Comparison of ENCODE assay signal across 16 cellular contexts in genomic region chr2:105405291-105405690, GRCh38. TPM values are rescaled to one million over a fixed set of nuclear protein-coding genes. Genes with fewer than 3 reads are reported as not detected.
DNase-seq lines count a peak whose midpoint lies in the region; ATAC-seq and TF ChIP-seq lines count a peak whose summit lies in the region.
"Had no signal": no experiment of that assay in that cellular context is flagged by ENCODE, and none has a peak within 500 bp of the region (broad histone marks: within the 10 kb centered on the region; RNA-seq: fewer than 3 reads in every experiment).

No MANE protein-coding gene starts in this region.

- DNase-seq in A172 (ENCODE audit: low spot score) = peak; percentile 31
- peak; percentile 52 for DNase-seq in MCF 10A (ENCODE audit: unreplicated experiment)
- DNase-seq in kidney glomerular epithelial cell (lab: John Stamatoyannopoulos, UW) = peak; percentile 90
- no peak for DNase-seq in NCI-H2227 (lab: John Stamatoyannopoulos, UW; ENCODE audit: unreplicated experiment)
- DNase-seq in effector CD8-positive, alpha-beta T cell (lab: John Stamatoyannopoulos, UW) = no peak
- no peak for DNase-seq in NCI-H2171 treated with DMSO at 0.1 percent for 48 hours (lab: John Stamatoyannopoulos, UW)
- DNase-seq: activated CD4-positive, alpha-beta T cell treated with anti-CD3 and anti-CD28 coated beads, Interleukin-2, amount 10 ng/mL, durations not matched to agents 7 days and 5 days; mucosa of descending colon; NCI-H1694; NCI-H524; RPMI8226; stimulated activated CD8-positive, alpha-beta memory T cell treated with anti-CD3 and anti-CD28 coated beads, Interleukin-4, amount 100 ng/mL, for 48 hours; T-helper 9 cell had no signal

- no peak overlapping the region for H3K4me3 ChIP-seq in HEK293 (ENCODE audit: low read depth, low read length)
- H3K4me3 ChIP-seq: mucosa of descending colon, tibial nerve had no signal

- no TSS peak for BruUV-seq in MCF 10A (replicated peaks; lab: Mats Ljungman, UMichigan)

- no peak overlapping the region for H3K4me3 Mint-ChIP-seq in MCF 10A (ENCODE audit: unreplicated experiment)
- H3K4me3 Mint-ChIP-seq: activated CD4-positive, alpha-beta T cell treated with anti-CD3 and anti-CD28 coated beads, Interleukin-2, amount 10 ng/mL, durations not matched to agents 7 days and 5 days had no signal

- H3K36me3 ChIP-seq in HEK293 (ENCODE audit: control insufficient read depth in 2 of 2, insufficient read depth in 1 of 2, low read length in 2 of 2) = no peaks in the 10 kb centered on the region
- H3K36me3 ChIP-seq: tibial nerve had no signal

- no peaks in the 10 kb centered on the region for H3K36me3 Mint-ChIP-seq in MCF 10A (ENCODE audit: insufficient read depth, unreplicated experiment)

- no peaks in the 10 kb centered on the region for H3K4me1 ChIP-seq in HEK293 (ENCODE audit: control insufficient read depth, insufficient read depth, low read length)

- intact Hi-C loops in MCF 10A (cut with micrococcal nuclease) = no loop called here

- H3K9me3 ChIP-seq in HEK293 (ENCODE audit: control insufficient read depth, insufficient read depth, low read depth, low read length) = no peaks in the 10 kb centered on the region
- H3K9me3 ChIP-seq: mucosa of descending colon, tibial nerve had no signal

- CTCF ChIA-PET in HEK293 (lab: Yijun Ruan, JAX) (no interaction called here), MCF 10A (lab: Yijun Ruan, JAX) (interaction anchor here (1.3 kb wide), 1 partner anchor 115 kb away, joined by 3 read pairs; no protein-coding TSS in a partner anchor)

- H3K27ac ChIP-seq in HEK293 (ENCODE audit: extremely low read depth, low read depth, low read length) = no peak overlapping the region

- peaks cover 54% of the 10 kb centered on the region for H3K4me1 Mint-ChIP-seq in MCF 10A (ENCODE audit: insufficient read depth, unreplicated experiment)
- H3K4me1 Mint-ChIP-seq: activated CD4-positive, alpha-beta T cell treated with anti-CD3 and anti-CD28 coated beads, Interleukin-2, amount 10 ng/mL, durations not matched to agents 7 days and 5 days had no signal

- H3K27ac Mint-ChIP-seq in MCF 10A (ENCODE audit: low read depth, unreplicated experiment) = peak overlapping the region; percentile 94
- H3K27ac Mint-ChIP-seq: activated CD4-positive, alpha-beta T cell treated with anti-CD3 and anti-CD28 coated beads, Interleukin-2, amount 10 ng/mL, durations not matched to agents 7 days and 5 days had no signal

- H3K27me3 Mint-ChIP-seq in MCF 10A (ENCODE audit: insufficient read depth, unreplicated experiment) = no peaks in the 10 kb centered on the region

- POLR2A ChIA-PET in HEK293 (lab: Yijun Ruan, JAX) (no interaction called here), MCF 10A (lab: Yijun Ruan, JAX) (interaction anchor here (1.3 kb wide), 1 partner anchor 50 kb away, joined by 5 read pairs; no protein-coding TSS in a partner anchor)

- no peak for TF ChIP-seq CTCF in HEK293 (tag by site-specific recombination; IDR thresholded peaks at IDR 0.05)
- TF ChIP-seq CTCF in MCF 10A (IDR thresholded peaks at IDR 0.05; ENCODE audit: unreplicated experiment) = no peak

- no peaks in the 10 kb centered on the region for H3K9me3 Mint-ChIP-seq in MCF 10A (ENCODE audit: unreplicated experiment)
- H3K9me3 Mint-ChIP-seq: activated CD4-positive, alpha-beta T cell treated with anti-CD3 and anti-CD28 coated beads, Interleukin-2, amount 10 ng/mL, durations not matched to agents 7 days and 5 days had no signal

- no peak for ATAC-seq in HG02610 (IDR thresholded peaks at IDR 0.05; ENCODE audit: unreplicated experiment)
- ATAC-seq: mucosa of descending colon had no signal

TF ChIP-seq in HEK293, 187 proteins besides CTCF, POLR2A, EP300 and RAD21 (continues in another document):
- TF ChIP-seq ZNF785 (tag by site-specific recombination; IDR thresholded peaks at IDR 0.05) (no peak), ZNF639 (tag by site-specific recombination; IDR thresholded peaks at IDR 0.05) (no peak), ZNF664 (tag by site-specific recombination; IDR thresholded peaks at IDR 0.05) (no peak), ZNF701 (tag by site-specific recombination; IDR thresholded peaks at IDR 0.05) (no peak), PRDM10 (tag by site-specific recombination; IDR thresholded peaks at IDR 0.05) (peak; percentile 50; the same call in 1 of the 2 replicates), SETDB1 (IDR thresholded peaks at IDR 0.05; ENCODE audit: insufficient read length, low read length) (peak; percentile 12), ZFP69B (tag by site-specific recombination; IDR thresholded peaks at IDR 0.05) (no peak), ZNF341 (tag by site-specific recombination; IDR thresholded peaks at IDR 0.05; ENCODE audit: low read depth) (no peak), ZBTB48 (tag by site-specific recombination; IDR thresholded peaks at IDR 0.05) (no peak), ZNF747 (tag by site-specific recombination; IDR thresholded peaks at IDR 0.05) (no peak), ZSCAN5A (tag by site-specific recombination; IDR thresholded peaks at IDR 0.05) (no peak), GLI2 (tag by site-specific recombination; IDR thresholded peaks at IDR 0.05; ENCODE audit: borderline replicate concordance, low read depth) (no peak), PRDM4 (tag by site-specific recombination; IDR thresholded peaks at IDR 0.05) (no peak)

RNA-seq across cellular contexts. Expression of gene FHL2, which starts 6.4 kb away (rescaled TPM):
- total RNA-seq in A172 (2014; rRNA removed; shearing (Covaris generic)) = 45.7 and 67.9 TPM in 2 replicates
- 77.3 and 93.2 TPM in 2 replicates for total RNA-seq in MCF 10A (2022)

Comparison
In these comparisons a context has a peak if more than half of its experiments do, and no peak if none do; other contexts are left out.
1. DNase-seq: peak in A172 (single experiment), MCF 10A (single experiment) and kidney glomerular epithelial cell (single experiment); none in NCI-H2227 (single experiment), effector CD8-positive, alpha-beta T cell (single experiment) and NCI-H2171 treated with DMSO at 0.1 percent for 48 hours (single experiment).